Comparison of ENCODE assay signal across 13 cellular contexts in the genomic region with DNA sequence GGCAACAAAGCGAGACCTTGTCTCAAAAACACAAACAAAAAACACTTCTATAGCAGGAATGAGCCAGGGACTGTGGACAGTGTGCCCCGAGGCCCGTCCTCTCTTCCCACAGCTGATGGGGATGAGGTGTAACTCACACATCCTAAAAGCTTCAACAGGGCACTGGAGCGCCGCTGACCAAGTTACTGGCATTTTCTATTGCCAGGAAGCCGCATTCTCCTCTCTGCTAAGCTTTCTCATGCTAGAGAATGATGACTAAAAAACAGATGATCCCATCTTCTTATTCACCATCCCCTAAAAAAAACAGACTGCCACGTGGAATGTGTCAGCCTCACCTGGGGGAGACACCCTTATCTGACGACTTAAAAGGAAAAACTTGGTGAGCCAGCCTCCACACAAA. TPM values are rescaled to one million over a fixed set of nuclear protein-coding genes. Genes with fewer than 3 reads are reported as not detected.
DNase-seq lines count a peak whose midpoint lies in the region; FAIRE-seq and TF ChIP-seq lines count a peak whose summit lies in the region.
"Had no signal": no experiment of that assay in that cellular context is flagged by ENCODE, and none has a peak within 500 bp of the region (broad histone marks: within the 10 kb centered on the region; RNA-seq: fewer than 3 reads in every experiment).

No MANE protein-coding gene starts in this region.

- H3K9ac ChIP-seq in SK-N-MC (ENCODE audit: insufficient read length): no peak overlapping the region
- no peak overlapping the region for H3K9ac ChIP-seq in skeletal muscle tissue (ENCODE audit: low read depth in 1 of 3, low read length in 3 of 3)

- H3K27me3 ChIP-seq in esophagus squamous epithelium (no peaks in the 10 kb centered on the region), skeletal muscle tissue (ENCODE audit: control insufficient read depth in 3 of 3, insufficient read depth in 3 of 3, low read length in 3 of 3) (no peaks in the 10 kb centered on the region)
- H3K27me3 ChIP-seq: ovary had no signal

- peaks cover 10 to 56% (median 32%) of the 10 kb centered on the region in 3 donors for H3K4me1 ChIP-seq in esophagus squamous epithelium
- H3K4me1 ChIP-seq in skeletal muscle tissue (ENCODE audit: control insufficient read depth in 3 of 3, insufficient read depth in 3 of 3, low read length in 3 of 3): peaks cover 9 to 29% (median 16%) of the 10 kb centered on the region in 3 donors

- no peak for TF ChIP-seq CTCF in esophagus squamous epithelium (IDR thresholded peaks at IDR 0.05)

- H3K27me3 Mint-ChIP-seq in activated T-cell treated with anti-CD3 and anti-CD28 coated beads, Interleukin-2, amount 50 U/mL, for 24 hours: no peaks in the 10 kb centered on the region

- H3K27ac Mint-ChIP-seq in activated T-cell treated with anti-CD3 and anti-CD28 coated beads, Interleukin-2, amount 50 U/mL, for 24 hours: peak overlapping the region; percentile 73
- H3K27ac Mint-ChIP-seq: T-helper 1 cell treated with Interleukin-12 subunit alpha and Interleukin-12 subunit beta and Interleukin-4 antibody, amounts not matched to agents 30 μg/mL and 1 μg/mL, for 36 hours had no signal

- peaks cover 51% of the 10 kb centered on the region for H3K4me1 Mint-ChIP-seq in activated T-cell treated with anti-CD3 and anti-CD28 coated beads, Interleukin-2, amount 50 U/mL, for 24 hours (ENCODE audit: low read depth)

- H3K36me3 Mint-ChIP-seq in activated T-cell treated with anti-CD3 and anti-CD28 coated beads, Interleukin-2, amount 50 U/mL, for 24 hours (ENCODE audit: low read depth): peaks cover 98% of the 10 kb centered on the region

- no peak for FAIRE-seq in GM12891 (lab: Jason Lieb, UNC)

- H3K4me3 ChIP-seq in SK-N-MC: no peak overlapping the region
- H3K4me3 ChIP-seq in esophagus squamous epithelium: no peak overlapping the region
- no peak overlapping the region for H3K4me3 ChIP-seq in skeletal muscle tissue (ENCODE audit: low read length in 3 of 3)
- H3K4me3 ChIP-seq: ovary had no signal

- DNase-seq in activated T-cell treated with anti-CD3 and anti-CD28 coated beads, Interleukin-2, amount 50 U/mL, for 24 hours: no peak
- DNase-seq in activated T-cell treated with anti-CD3 and anti-CD28 coated beads, Interleukin-2, amount 50 U/mL, for 48 hours: no peak
- DNase-seq in SK-N-MC (ENCODE audit: low read depth, low spot score): no peak
- no peak for DNase-seq in esophagus squamous epithelium (lab: John Stamatoyannopoulos, UW)
- DNase-seq in GM12891 (ENCODE audit: insufficient read length, low spot score): no peak
- no peak for DNase-seq in anterior cingulate cortex (lab: John Stamatoyannopoulos, UW)
- DNase-seq in COLO829 (ENCODE audit: low spot score): no peak
- DNase-seq: ACHN; kidney glomerular epithelial cell; stimulated activated CD4-positive, alpha-beta T cell treated with anti-CD3 and anti-CD28 coated beads, Interleukin-4, amount 100 ng/mL, for 24 hours had no signal

- WGBS in esophagus squamous epithelium, 2 donors: 55 to 68% methylated on average over 8 of the region's 8 CpGs

- peak overlapping the region; percentile 54; the same call in 1 of the 2 replicates for H3K27ac ChIP-seq in SK-N-MC
- H3K27ac ChIP-seq in esophagus squamous epithelium: peak overlapping the region; percentile 53 to 79 (median 77)
- H3K27ac ChIP-seq in skeletal muscle tissue (ENCODE audit: low read depth, low read length): peak overlapping the region; percentile 25
- H3K27ac ChIP-seq: ovary had no signal

- no peaks in the 10 kb centered on the region for H3K9me3 ChIP-seq in SK-N-MC (ENCODE audit: low read depth, low read length)
- H3K9me3 ChIP-seq in esophagus squamous epithelium: no peaks in the 10 kb centered on the region
- H3K9me3 ChIP-seq in skeletal muscle tissue (ENCODE audit: control insufficient read depth in 3 of 3, low read length in 3 of 3): no peaks in the 10 kb centered on the region
- H3K9me3 ChIP-seq: ovary had no signal

- no peak for TF ChIP-seq POLR2A in esophagus squamous epithelium (IDR thresholded peaks at IDR 0.05)
- TF ChIP-seq POLR2A in GM12891 (IDR thresholded peaks at IDR 0.05; ENCODE audit: low read depth, low read length): no peak

- H3K36me3 ChIP-seq in SK-N-MC (ENCODE audit: insufficient read depth, low read length) (peaks cover 84% of the 10 kb centered on the region), esophagus squamous epithelium (peaks cover 21 to 82% (median 29%) of the 10 kb centered on the region in 3 donors), skeletal muscle tissue (ENCODE audit: control insufficient read depth in 3 of 3, insufficient read depth in 3 of 3, low read length in 3 of 3) (peaks cover 28 to 31% (median 31%) of the 10 kb centered on the region in 3 donors)
- H3K36me3 ChIP-seq: ovary had no signal

- intact Hi-C loops in esophagus squamous epithelium (cut with DNase I): no loop called here

- H3K9me3 Mint-ChIP-seq in activated T-cell treated with anti-CD3 and anti-CD28 coated beads, Interleukin-2, amount 50 U/mL, for 24 hours: no peaks in the 10 kb centered on the region
- H3K9me3 Mint-ChIP-seq: T-helper 1 cell treated with Interleukin-12 subunit alpha and Interleukin-12 subunit beta and Interleukin-4 antibody, amounts not matched to agents 30 μg/mL and 1 μg/mL, for 36 hours had no signal

- H3K4me3 Mint-ChIP-seq in activated T-cell treated with anti-CD3 and anti-CD28 coated beads, Interleukin-2, amount 50 U/mL, for 24 hours: no peak overlapping the region
- H3K4me3 Mint-ChIP-seq: T-helper 1 cell treated with Interleukin-12 subunit alpha and Interleukin-12 subunit beta and Interleukin-4 antibody, amounts not matched to agents 30 μg/mL and 1 μg/mL, for 36 hours had no signal

TF ChIP-seq in GM12891, 5 proteins besides CTCF, POLR2A, EP300 and RAD21:
- no peak for TF ChIP-seq PAX5 (IDR thresholded peaks at IDR 0.05; ENCODE audit: insufficient read depth, low read length, severe bottlenecking)

RNA-seq across cellular contexts. Expression of a gene that starts 16.3 kb away (rescaled TPM):
- total RNA-seq in esophagus squamous epithelium (100 to 1,000 TPM in 3 of 4 donors, 10 to 100 TPM in 1; 84.5 to 244 (median 159) TPM), skeletal muscle tissue (118 TPM)
- polyA plus RNA-seq in GM12891 (2012; ENCODE audit: low read depth, missing spikeins): 68.1 TPM

RNA-seq across cellular contexts. Expression of a gene that starts 29.6 kb away (rescaled TPM):
- total RNA-seq in esophagus squamous epithelium (not detected), skeletal muscle tissue (not detected)
- polyA plus RNA-seq in GM12891 (2012; ENCODE audit: low read depth, missing spikeins): 0.09 TPM
- total RNA-seq: ovary had no signal
- polyA plus RNA-seq: ovary had no signal

RNA-seq across cellular contexts. Expression of a gene that starts 54.9 kb away (rescaled TPM):
- total RNA-seq in esophagus squamous epithelium: 10 to 100 TPM; 36.3 to 54.3 (median 41.4) TPM
- 11.5 TPM for total RNA-seq in skeletal muscle tissue
- 28.5 TPM for polyA plus RNA-seq in GM12891 (2012; ENCODE audit: low read depth, missing spikeins)

RNA-seq across cellular contexts. Expression of a gene that starts 55.1 kb away (rescaled TPM):
- 1 to 10 TPM; 3.6 to 9.7 (median 8.6) TPM for total RNA-seq in esophagus squamous epithelium
- 6.8 TPM for total RNA-seq in skeletal muscle tissue
- 11.7 TPM for polyA plus RNA-seq in GM12891 (2012; ENCODE audit: low read depth, missing spikeins)

Comparison
In these comparisons a context has a peak if more than half of its experiments do, and no peak if none do; other contexts are left out.
1. H3K27ac ChIP-seq: peak in every context shown above with its lines; median percentile 77 in esophagus squamous epithelium; 54 in SK-N-MC; 25 in skeletal muscle tissue.